Comparison of ENCODE assay signal across 8 cellular contexts in genomic region chrX:46912098-46912672, GRCh38. TPM values are rescaled to one million over a fixed set of nuclear protein-coding genes. Genes with fewer than 3 reads are reported as not detected.
DNase-seq lines count a peak whose midpoint lies in the region; ATAC-seq and TF ChIP-seq lines count a peak whose summit lies in the region.

Gene JADE3 (plus strand): TSS chrX:46912421. CDS start chrX:46984895, 72,474 bp downstream.

- peak in 3 of 7 experiments; percentile 11 to 49 (median 16) for DNase-seq in CD8-positive, alpha-beta T cell
- DNase-seq in H4 (ENCODE audit: low spot score) (peak; percentile 69), NCI-H146 (lab: John Stamatoyannopoulos, UW) (peak; percentile 88), T-helper 17 cell (peak in 2 of 3 donors; percentile 20 to 22), inferior parietal cortex (ENCODE audit: extremely low spot score) (peak; percentile 8)
- no peak for DNase-seq in central memory CD8-positive, alpha-beta T cell (ENCODE audit: low spot score in 2 of 2)

- intact Hi-C loops in CD8-positive, alpha-beta T cell (cut with DNase I, micrococcal nuclease) = loop anchor here in 1 of 2 experiments (5.0 kb wide), 1 partner anchor 65 kb away; no protein-coding TSS in a partner anchor

- peaks cover 9% of the 10 kb centered on the region for H3K27me3 ChIP-seq in CD8-positive, alpha-beta T cell (ENCODE audit: insufficient read depth, low read length)
- peaks cover 13% of the 10 kb centered on the region for H3K27me3 ChIP-seq in skeletal muscle satellite cell (ENCODE audit: control insufficient read depth, insufficient read depth, low read length)

- no peaks in the 10 kb centered on the region for H3K36me3 ChIP-seq in CD8-positive, alpha-beta T cell (ENCODE audit: insufficient read depth, low read length)
- no peaks in the 10 kb centered on the region for H3K36me3 ChIP-seq in skeletal muscle satellite cell (ENCODE audit: insufficient read depth, low read length)

- H3K36me3 Mint-ChIP-seq in CD8-positive, alpha-beta T cell = no peaks in the 10 kb centered on the region
- H3K36me3 Mint-ChIP-seq in T-helper 17 cell (ENCODE audit: low read depth) = no peaks in the 10 kb centered on the region
- H3K36me3 Mint-ChIP-seq in central memory CD8-positive, alpha-beta T cell (ENCODE audit: insufficient read depth) = peaks cover 2% of the 10 kb centered on the region

- no peak for TF ChIP-seq CTCF in CD8-positive, alpha-beta T cell (IDR thresholded peaks at IDR 0.05)

- H3K27ac Mint-ChIP-seq in CD8-positive, alpha-beta T cell = no peak within 1 kb of the TSS
- no peak within 1 kb of the TSS for H3K27ac Mint-ChIP-seq in T-helper 17 cell
- peak within 1 kb of the TSS; percentile 46 for H3K27ac Mint-ChIP-seq in central memory CD8-positive, alpha-beta T cell (ENCODE audit: low read depth)

- H3K4me3 Mint-ChIP-seq in CD8-positive, alpha-beta T cell = peak within 1 kb of the TSS; percentile 78
- peak within 1 kb of the TSS; percentile 84 for H3K4me3 Mint-ChIP-seq in T-helper 17 cell
- H3K4me3 Mint-ChIP-seq in central memory CD8-positive, alpha-beta T cell = peak within 1 kb of the TSS; percentile 70

- ATAC-seq in CD8-positive, alpha-beta T cell = peak; percentile 64
- ATAC-seq in T-helper 17 cell (peak; percentile 58), HG03045 (IDR thresholded peaks at IDR 0.05; ENCODE audit: unreplicated experiment) (no peak)
- peak; percentile 40 for ATAC-seq in central memory CD8-positive, alpha-beta T cell (replicated peaks; ENCODE audit: extremely low read depth, poor library complexity, severe bottlenecking)

- no peaks in the 10 kb centered on the region for H3K9me3 ChIP-seq in CD8-positive, alpha-beta T cell (ENCODE audit: low read length)
- H3K9me3 ChIP-seq in T-helper 17 cell (ENCODE audit: control insufficient read depth, low read length, poor library complexity, severe bottlenecking) = no peaks in the 10 kb centered on the region
- no peaks in the 10 kb centered on the region for H3K9me3 ChIP-seq in skeletal muscle satellite cell (replicated peaks; ENCODE audit: low read length)

- peak within 1 kb of the TSS; percentile 85 for H3K4me2 ChIP-seq in skeletal muscle satellite cell (ENCODE audit: low read length)

- peak within 1 kb of the TSS; percentile 71 for H3K9ac ChIP-seq in skeletal muscle satellite cell (ENCODE audit: low read depth, low read length)

- peak within 1 kb of the TSS; percentile 45 for H3K4me3 ChIP-seq in CD8-positive, alpha-beta T cell (ENCODE audit: low read depth, low read length)
- peak within 1 kb of the TSS; percentile 86 for H3K4me3 ChIP-seq in skeletal muscle satellite cell (ENCODE audit: low read length)

- peaks cover 6% of the 10 kb centered on the region for H3K4me1 ChIP-seq in CD8-positive, alpha-beta T cell (ENCODE audit: insufficient read depth, low read length)
- H3K4me1 ChIP-seq in skeletal muscle satellite cell (ENCODE audit: control insufficient read depth, insufficient read depth, low read length) = no peaks in the 10 kb centered on the region

- POLR2A ChIA-PET in CD8-positive, alpha-beta T cell (lab: Charles Lee) = interaction anchor here (0.6 kb wide), 1 partner anchor 33 kb away, joined by 4 read pairs; no protein-coding TSS in a partner anchor

- peaks cover 30% of the 10 kb centered on the region for H3K27me3 Mint-ChIP-seq in CD8-positive, alpha-beta T cell (ENCODE audit: low read depth)
- H3K27me3 Mint-ChIP-seq in T-helper 17 cell = peaks cover 19% of the 10 kb centered on the region
- peaks cover 32% of the 10 kb centered on the region for H3K27me3 Mint-ChIP-seq in central memory CD8-positive, alpha-beta T cell

- H3K4me1 Mint-ChIP-seq in CD8-positive, alpha-beta T cell (ENCODE audit: low read depth) = peaks cover 7% of the 10 kb centered on the region
- peaks cover 7% of the 10 kb centered on the region for H3K4me1 Mint-ChIP-seq in T-helper 17 cell
- H3K4me1 Mint-ChIP-seq in central memory CD8-positive, alpha-beta T cell = peaks cover 6% of the 10 kb centered on the region

- CTCF ChIA-PET in CD8-positive, alpha-beta T cell (lab: Charles Lee) = no interaction called here

- H3K9me3 Mint-ChIP-seq in CD8-positive, alpha-beta T cell = no peaks in the 10 kb centered on the region
- no peaks in the 10 kb centered on the region for H3K9me3 Mint-ChIP-seq in central memory CD8-positive, alpha-beta T cell

- no peak within 1 kb of the TSS for H3K27ac ChIP-seq in CD8-positive, alpha-beta T cell (ENCODE audit: low read depth, low read length)

RNA-seq across cellular contexts. Expression of gene JADE3, which starts in this region (rescaled TPM):
- not detected for total RNA-seq in CD8-positive, alpha-beta T cell
- 4.6 and 5.6 TPM in 2 replicates for total RNA-seq in H4 (2014; rRNA removed; shearing (Covaris generic))
- total RNA-seq in T-helper 17 cell = under 1 TPM; 0.32 to 0.50 TPM
- 2.2 and 2.3 TPM in 2 replicates for total RNA-seq in skeletal muscle satellite cell (2012; rRNA removed)

Comparison
In these comparisons a context has a peak if more than half of its experiments do, and no peak if none do; other contexts are left out.
1. Peak in ATAC-seq and H3K4me3 ChIP-seq in CD8-positive, alpha-beta T cell; RNA of the gene not detected or under 1 TPM.
2. Peak in DNase-seq and ATAC-seq in T-helper 17 cell; RNA of the gene not detected or under 1 TPM.
3. DNase-seq: peak in H4 (single experiment), NCI-H146 (single experiment) and inferior parietal cortex (single experiment); none in central memory CD8-positive, alpha-beta T cell (0 of 2).
4. Peak in every context shown above with its lines, with median percentiles within 50 percentile points of each other: H3K4me3 Mint-ChIP-seq.